ENCODE assay signal across 8 cellular contexts in the genomic region with DNA sequence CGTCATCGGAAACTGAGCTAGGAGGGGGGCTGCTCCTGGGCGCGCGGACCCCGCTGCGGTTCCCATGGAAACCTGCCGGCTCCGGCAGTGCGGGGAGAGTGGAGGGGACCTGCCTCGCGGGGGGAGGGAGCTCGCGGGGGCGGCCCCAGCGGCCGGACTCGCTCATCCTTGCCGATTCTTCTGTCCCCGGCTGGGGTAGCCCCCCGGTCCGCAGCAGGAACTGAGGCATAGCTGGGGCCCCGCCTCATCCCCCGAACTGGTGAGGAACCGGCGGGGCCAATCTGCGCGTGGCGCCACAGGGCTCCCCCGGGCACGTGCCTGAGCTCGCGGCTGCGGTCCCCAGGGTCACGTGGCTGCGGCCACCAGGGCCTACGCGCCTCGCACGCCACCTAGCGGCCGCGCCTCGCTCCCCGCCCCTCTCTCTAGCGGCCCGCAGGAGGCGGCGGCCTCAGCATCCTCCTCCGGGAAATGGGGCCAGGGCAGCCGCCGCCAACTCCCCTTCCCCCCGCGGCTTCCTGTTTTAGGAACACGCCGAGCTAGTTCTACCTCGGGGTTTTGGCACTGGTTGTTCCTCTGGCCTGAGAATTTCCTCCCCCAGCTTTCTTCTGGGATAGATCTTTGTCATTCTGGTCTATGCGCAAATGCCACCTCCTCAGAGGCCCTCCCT. TPM values are rescaled to one million over a fixed set of nuclear protein-coding genes. Genes with fewer than 3 reads are reported as not detected.
DNase-seq lines count a peak whose midpoint lies in the region; ATAC-seq and TF ChIP-seq lines count a peak whose summit lies in the region.

No MANE protein-coding gene starts in this region.

- peak; percentile 42 for ATAC-seq in GM21529 (IDR thresholded peaks at IDR 0.05; ENCODE audit: unreplicated experiment)
- peak; percentile 78 to 79 for ATAC-seq in activated T-cell treated with anti-CD3 and anti-CD28 coated beads, Interleukin-2, amount 50 U/mL, for 4 hours
- ATAC-seq in naive thymus-derived CD8-positive, alpha-beta T cell: peak; percentile 75 to 81
- ATAC-seq in stimulated activated naive B cell treated with anti-CD40 and anti-IgM and Interleukin-4, amounts not matched to agents 10 μg/mL and 1 μg/mL and 100 μg/mL, for 72 hours (replicated peaks): peak; percentile 83 to 89

- no peak overlapping the region for H3K27ac ChIP-seq in PC-9
- no peak overlapping the region for H3K27ac ChIP-seq in esophagus squamous epithelium

- peaks cover 6% of the 10 kb centered on the region for H3K36me3 Mint-ChIP-seq in activated T-cell treated with anti-CD3 and anti-CD28 coated beads, Interleukin-2, amount 50 U/mL, for 4 hours (ENCODE audit: insufficient read depth)
- H3K36me3 Mint-ChIP-seq in naive thymus-derived CD8-positive, alpha-beta T cell: peaks cover 0 to 13% (median 4%) of the 10 kb centered on the region in 3 donors
- peaks cover 25 to 26% of the 10 kb centered on the region in 2 donors for H3K36me3 Mint-ChIP-seq in stimulated activated naive B cell treated with anti-CD40 and anti-IgM and Interleukin-4, amounts not matched to agents 10 μg/mL and 1 μg/mL and 100 μg/mL, for 72 hours

- DNase-seq in DMS 273 (lab: John Stamatoyannopoulos, UW; ENCODE audit: unreplicated experiment) (peak; percentile 96), KBM-7 (peak; percentile 88), PC-9 (peak; percentile 47 to 73), esophagus squamous epithelium (lab: John Stamatoyannopoulos, UW) (no peak)
- peak; percentile 71 for DNase-seq in activated T-cell treated with anti-CD3 and anti-CD28 coated beads, Interleukin-2, amount 50 U/mL, for 4 hours
- peak; percentile 72 to 89 (median 82) for DNase-seq in naive thymus-derived CD8-positive, alpha-beta T cell
- peak; percentile 83 for DNase-seq in stimulated activated naive B cell treated with anti-CD40 and anti-IgM and Interleukin-4, amounts not matched to agents 10 μg/mL and 1 μg/mL and 100 μg/mL, for 72 hours

- no TSS peak for BruUV-seq in PC-9 (replicated peaks; lab: Mats Ljungman, UMichigan)

- H3F3A ChIP-seq in PC-9 (ENCODE audit: insufficient read depth, low read depth): peaks cover 20% of the 10 kb centered on the region; the same call in 1 of the 2 replicates

- TF ChIP-seq POLR2A in esophagus squamous epithelium (IDR thresholded peaks at IDR 0.05): no peak

- H3K79me2 ChIP-seq in PC-9 (ENCODE audit: low read depth): no peaks in the 10 kb centered on the region

- H3K4me3 Mint-ChIP-seq in activated T-cell treated with anti-CD3 and anti-CD28 coated beads, Interleukin-2, amount 50 U/mL, for 4 hours: peak overlapping the region; percentile 73
- H3K4me3 Mint-ChIP-seq in naive thymus-derived CD8-positive, alpha-beta T cell: peak overlapping the region; percentile 45 to 78 (median 70)
- peak overlapping the region; percentile 82 to 84 for H3K4me3 Mint-ChIP-seq in stimulated activated naive B cell treated with anti-CD40 and anti-IgM and Interleukin-4, amounts not matched to agents 10 μg/mL and 1 μg/mL and 100 μg/mL, for 72 hours

- H3K9me2 ChIP-seq in PC-9 (ENCODE audit: insufficient read depth): no peaks in the 10 kb centered on the region

- H3K4me1 ChIP-seq in PC-9 (replicated peaks; ENCODE audit: insufficient read depth): no peaks in the 10 kb centered on the region
- peaks cover 10 to 47% (median 36%) of the 10 kb centered on the region in 3 donors for H3K4me1 ChIP-seq in esophagus squamous epithelium

- intact Hi-C loops in PC-9 (cut with micrococcal nuclease; ENCODE audit: unreplicated experiment) (loop anchor here (2.0 kb wide), 1 partner anchor 190 kb away; no protein-coding TSS in a partner anchor), esophagus squamous epithelium (cut with DNase I) (no loop called here)

- H3K4me2 ChIP-seq in PC-9: peak overlapping the region; percentile 26

- H3K27me3 Mint-ChIP-seq in activated T-cell treated with anti-CD3 and anti-CD28 coated beads, Interleukin-2, amount 50 U/mL, for 4 hours (ENCODE audit: low read depth): peaks cover 27% of the 10 kb centered on the region
- H3K27me3 Mint-ChIP-seq in naive thymus-derived CD8-positive, alpha-beta T cell: peaks cover 11 to 40% (median 25%) of the 10 kb centered on the region in 5 donors
- H3K27me3 Mint-ChIP-seq in stimulated activated naive B cell treated with anti-CD40 and anti-IgM and Interleukin-4, amounts not matched to agents 10 μg/mL and 1 μg/mL and 100 μg/mL, for 72 hours: peaks cover 34 to 47% of the 10 kb centered on the region in 2 donors

- POLR2A ChIA-PET in PC-9 (lab: Charles Lee; ENCODE audit: unreplicated experiment): interaction anchor here (0.6 kb wide), 2 partner anchors 30 to 472 kb away, joined by 3 to 11 read pairs; no protein-coding TSS in a partner anchor
- POLR2A ChIA-PET in naive thymus-derived CD8-positive, alpha-beta T cell (lab: Charles Lee): interaction anchor here (0.5 to 2.1 kb wide), 7 partner anchors 19 to 1200 kb away, joined by 3 to 18 read pairs (median 3); partner anchors contain the start of gene SWSAP1

- peak overlapping the region in 3 of 10 donors; percentile 29 to 71 (median 63) for H3K27ac Mint-ChIP-seq in naive thymus-derived CD8-positive, alpha-beta T cell
- H3K27ac Mint-ChIP-seq in stimulated activated naive B cell treated with anti-CD40 and anti-IgM and Interleukin-4, amounts not matched to agents 10 μg/mL and 1 μg/mL and 100 μg/mL, for 72 hours: peak overlapping the region; percentile 91

- H3K4me3 ChIP-seq in PC-9 (no peak overlapping the region), esophagus squamous epithelium (peak overlapping the region; percentile 1 to 51 (median 33))

- TF ChIP-seq CTCF in PC-9 (conservative IDR thresholded peaks at IDR 0.05) (peak; percentile 95), esophagus squamous epithelium (IDR thresholded peaks at IDR 0.05) (peak; percentile 96 to 99 (median 98))

- in situ Hi-C loops in KBM-7 (cut with MboI; ENCODE audit: low pct_unique_long_range_greater_than_20kb, low sequenced_read_pairs): no loop called here

- 0 out of 2 replicates have a peak, but pooled peaks cover 3% of the 10 kb centered on the region for H4K20me1 ChIP-seq in PC-9 (ENCODE audit: insufficient read depth)

- H3K27me3 ChIP-seq in PC-9 (ENCODE audit: insufficient read depth, low read depth) (no peaks in the 10 kb centered on the region), esophagus squamous epithelium (peaks cover 14 to 69% (median 20%) of the 10 kb centered on the region in 4 donors)

- H2AFZ ChIP-seq in PC-9: no peak overlapping the region

- H3K9me3 ChIP-seq in PC-9 (ENCODE audit: insufficient read depth, low read depth): no peaks in the 10 kb centered on the region
- H3K9me3 ChIP-seq in esophagus squamous epithelium: no peaks in the 10 kb centered on the region

- H3K36me3 ChIP-seq in PC-9 (ENCODE audit: low read depth) (no peaks in the 10 kb centered on the region), esophagus squamous epithelium (peaks cover 0 to 34% (median 0%) of the 10 kb centered on the region in 3 donors)

- WGBS in esophagus squamous epithelium, 2 donors: 4 to 7% methylated on average over 14 to 24 of the region's 58 CpGs

- CTCF ChIA-PET in PC-9 (lab: Charles Lee): interaction anchor here (0.6 to 1.3 kb wide), 6 partner anchors 63 to 447 kb away, joined by 3 to 5 read pairs (median 4); partner anchors contain the start of genes RGL3 and SWSAP1

- H3K4me1 Mint-ChIP-seq in activated T-cell treated with anti-CD3 and anti-CD28 coated beads, Interleukin-2, amount 50 U/mL, for 4 hours (ENCODE audit: low read depth): peaks cover 17% of the 10 kb centered on the region
- peaks cover 9 to 29% (median 23%) of the 10 kb centered on the region in 4 donors for H3K4me1 Mint-ChIP-seq in naive thymus-derived CD8-positive, alpha-beta T cell
- H3K4me1 Mint-ChIP-seq in stimulated activated naive B cell treated with anti-CD40 and anti-IgM and Interleukin-4, amounts not matched to agents 10 μg/mL and 1 μg/mL and 100 μg/mL, for 72 hours: peaks cover 19 to 34% of the 10 kb centered on the region in 2 donors

- no peaks in the 10 kb centered on the region for H3K9me3 Mint-ChIP-seq in activated T-cell treated with anti-CD3 and anti-CD28 coated beads, Interleukin-2, amount 50 U/mL, for 4 hours
- H3K9me3 Mint-ChIP-seq in naive thymus-derived CD8-positive, alpha-beta T cell: peaks cover 0 to 3% (median 0%) of the 10 kb centered on the region in 9 donors
- H3K9me3 Mint-ChIP-seq in stimulated activated naive B cell treated with anti-CD40 and anti-IgM and Interleukin-4, amounts not matched to agents 10 μg/mL and 1 μg/mL and 100 μg/mL, for 72 hours: peaks cover 0 to 1% of the 10 kb centered on the region in 2 donors

RNA-seq across cellular contexts. Expression of gene ELAVL3, which starts 1.7 kb away (rescaled TPM):
- total RNA-seq in PC-9 (2021) (not detected in 2 replicates), esophagus squamous epithelium (not detected)
- total RNA-seq in activated T-cell treated with anti-CD3 and anti-CD28 coated beads, Interleukin-2, amount 50 U/mL, for 4 hours: under 1 TPM in 1 of 3 donors, not detected in 2; 0.19 TPM
- not detected for total RNA-seq in naive thymus-derived CD8-positive, alpha-beta T cell
- not detected for polyA plus RNA-seq in naive thymus-derived CD8-positive, alpha-beta T cell

RNA-seq across cellular contexts. Expression of gene ZNF653, which starts 23.1 kb away (rescaled TPM):
- total RNA-seq in PC-9 (2021) (13.4 and 13.8 TPM in 2 replicates), esophagus squamous epithelium (10 to 100 TPM in 1 of 4 donors, 1 to 10 TPM in 3; 3.6 to 10.2 (median 5.0) TPM)
- total RNA-seq in activated T-cell treated with anti-CD3 and anti-CD28 coated beads, Interleukin-2, amount 50 U/mL, for 4 hours: 10 to 100 TPM; 12.3 to 16.9 (median 13.9) TPM
- total RNA-seq in naive thymus-derived CD8-positive, alpha-beta T cell: 10 to 100 TPM; 15.3 to 18.1 TPM
- 1 to 10 TPM; 1.4 to 2.9 (median 1.7) TPM for polyA plus RNA-seq in naive thymus-derived CD8-positive, alpha-beta T cell

RNA-seq across cellular contexts. Expression of gene ECSIT, which starts 46.4 kb away (rescaled TPM):
- 42.4 and 43.0 TPM in 2 replicates for total RNA-seq in PC-9 (2021)
- 10 to 100 TPM; 72.3 to 88.1 (median 81.9) TPM for total RNA-seq in activated T-cell treated with anti-CD3 and anti-CD28 coated beads, Interleukin-2, amount 50 U/mL, for 4 hours
- 10 to 100 TPM; 41.4 to 47.1 (median 43.1) TPM for total RNA-seq in esophagus squamous epithelium
- 10 to 100 TPM; 47.1 to 50.8 TPM for total RNA-seq in naive thymus-derived CD8-positive, alpha-beta T cell
- 10 to 100 TPM; 34.3 to 40.1 (median 35.4) TPM for polyA plus RNA-seq in naive thymus-derived CD8-positive, alpha-beta T cell

RNA-seq across cellular contexts. Expression of gene PRKCSH, which starts 47.1 kb away (rescaled TPM):
- total RNA-seq in PC-9 (2021) (410 and 412 TPM in 2 replicates), esophagus squamous epithelium (100 to 1,000 TPM in 1 of 4 donors, 10 to 100 TPM in 3; 64.1 to 107 (median 99.1) TPM)
- 100 to 1,000 TPM; 273 to 327 (median 319) TPM for total RNA-seq in activated T-cell treated with anti-CD3 and anti-CD28 coated beads, Interleukin-2, amount 50 U/mL, for 4 hours
- total RNA-seq in naive thymus-derived CD8-positive, alpha-beta T cell: 100 to 1,000 TPM; 252 to 262 TPM
- polyA plus RNA-seq in naive thymus-derived CD8-positive, alpha-beta T cell: 10 to 100 TPM; 23.5 to 58.7 (median 28.0) TPM

RNA-seq across cellular contexts. Expression of gene ODAD3, which starts 47.6 kb away (rescaled TPM):
- total RNA-seq in PC-9 (2021) (0.15 and 0.39 TPM in 2 replicates), esophagus squamous epithelium (1 to 10 TPM in 1 of 4 donors, under 1 TPM in 1, not detected in 2; 0.19 to 8.8 TPM)
- under 1 TPM in 1 of 3 donors, not detected in 2; 0.11 TPM for total RNA-seq in activated T-cell treated with anti-CD3 and anti-CD28 coated beads, Interleukin-2, amount 50 U/mL, for 4 hours
- not detected for total RNA-seq in naive thymus-derived CD8-positive, alpha-beta T cell
- polyA plus RNA-seq in naive thymus-derived CD8-positive, alpha-beta T cell: not detected
